In genomic region chr4:147182041-147182440, GRCh38 we compare ENCODE assay signal across 21 cellular contexts.
DNase-seq lines count a peak whose midpoint lies in the region; FAIRE-seq and TF ChIP-seq lines count a peak whose summit lies in the region.
"Had no signal": no experiment of that assay in that cellular context is flagged by ENCODE, and none has a peak within 500 bp of the region (broad histone marks: within the 10 kb centered on the region; RNA-seq: fewer than 3 reads in every experiment).

No MANE protein-coding gene starts in this region.

- no peak overlapping the region for H3K27ac Mint-ChIP-seq in MCF 10A (ENCODE audit: low read depth, unreplicated experiment)
- H3K27ac Mint-ChIP-seq in astrocyte (ENCODE audit: unreplicated experiment): peak overlapping the region; percentile 3
- H3K27ac Mint-ChIP-seq in nephron progenitor cell: peak overlapping the region; percentile 10

- H3K4me1 Mint-ChIP-seq in MCF 10A (ENCODE audit: insufficient read depth, unreplicated experiment): no peaks in the 10 kb centered on the region
- peaks cover 12% of the 10 kb centered on the region for H3K4me1 Mint-ChIP-seq in astrocyte (ENCODE audit: low read depth, unreplicated experiment)
- peaks cover 25% of the 10 kb centered on the region for H3K4me1 Mint-ChIP-seq in nephron progenitor cell
- H3K4me1 Mint-ChIP-seq: CD14-positive monocyte had no signal

- H4K20me1 ChIP-seq in mammary epithelial cell (ENCODE audit: insufficient read depth, low read length) (no peaks in the 10 kb centered on the region), astrocyte (ENCODE audit: insufficient read depth, low read length) (no peaks in the 10 kb centered on the region)

- H3K27me3 ChIP-seq in mammary epithelial cell (ENCODE audit: insufficient read depth, low read length) (no peaks in the 10 kb centered on the region), astrocyte (ENCODE audit: insufficient read depth, low read length) (no peaks in the 10 kb centered on the region), H7 (ENCODE audit: control insufficient read depth, insufficient read depth, low read length) (no peaks in the 10 kb centered on the region)
- H3K27me3 ChIP-seq: SJSA1 had no signal

- H3K27ac ChIP-seq in mammary epithelial cell (ENCODE audit: insufficient read depth, low read depth, low read length): no peak overlapping the region
- no peak overlapping the region for H3K27ac ChIP-seq in astrocyte (ENCODE audit: low read depth, low read length)
- H3K27ac ChIP-seq: 22Rv1, SJSA1 had no signal

- no peak overlapping the region for H3K9ac ChIP-seq in mammary epithelial cell (ENCODE audit: insufficient read depth, low read length)
- no peak overlapping the region for H3K9ac ChIP-seq in astrocyte (ENCODE audit: low read length)

- no peaks in the 10 kb centered on the region for H3K36me3 Mint-ChIP-seq in MCF 10A (ENCODE audit: insufficient read depth, unreplicated experiment)
- H3K36me3 Mint-ChIP-seq in astrocyte (ENCODE audit: low read depth, unreplicated experiment): no peaks in the 10 kb centered on the region
- H3K36me3 Mint-ChIP-seq in nephron progenitor cell (ENCODE audit: low read depth): no peaks in the 10 kb centered on the region
- H3K36me3 Mint-ChIP-seq: CD14-positive monocyte had no signal

- CTCF ChIA-PET in mammary epithelial cell (lab: Charles Lee; ENCODE audit: low non-redundant PET) (no interaction called here), MCF 10A (lab: Yijun Ruan, JAX) (no interaction called here)

- H3K27me3 Mint-ChIP-seq in MCF 10A (ENCODE audit: insufficient read depth, unreplicated experiment) (no peaks in the 10 kb centered on the region), astrocyte (ENCODE audit: low read depth, unreplicated experiment) (no peaks in the 10 kb centered on the region), nephron progenitor cell (ENCODE audit: low read depth, poor library complexity) (no peaks in the 10 kb centered on the region)

- no peak for TF ChIP-seq CTCF in mammary epithelial cell (conservative IDR thresholded peaks at IDR 0.05 in 1 of 2, IDR thresholded peaks at IDR 0.05 in 1 of 2; ENCODE audit: extremely low read depth in 1 of 2, insufficient read depth in 1 of 2, low read depth in 1 of 2, low read length in 2 of 2)
- TF ChIP-seq CTCF in MCF 10A (IDR thresholded peaks at IDR 0.05; ENCODE audit: unreplicated experiment): no peak
- no peak for TF ChIP-seq CTCF in astrocyte (IDR thresholded peaks at IDR 0.05; ENCODE audit: insufficient read depth, low read depth, low read length)
- TF ChIP-seq CTCF in nephron progenitor cell (IDR thresholded peaks at IDR 0.05): no peak

- 100% methylated on average over 2 of the region's 2 CpGs for WGBS in mammary epithelial cell (ENCODE audit: low coverage, missing lambda C conversion rate)

- H3K4me2 ChIP-seq in mammary epithelial cell (ENCODE audit: insufficient read depth, low read depth, low read length) (no peak overlapping the region), astrocyte (ENCODE audit: low read length) (no peak overlapping the region)

- H3K9me3 ChIP-seq in mammary epithelial cell (replicated peaks; ENCODE audit: insufficient read depth, low read length) (no peaks in the 10 kb centered on the region), astrocyte (ENCODE audit: insufficient read depth, low read depth, low read length) (no peaks in the 10 kb centered on the region)
- H3K9me3 ChIP-seq: SJSA1 had no signal

- peak overlapping the region; percentile 5 for H2AFZ ChIP-seq in mammary epithelial cell (ENCODE audit: low read depth, low read length)
- peak overlapping the region; percentile 27 for H2AFZ ChIP-seq in astrocyte (ENCODE audit: low read depth, low read length)

- dilution Hi-C loops in mammary epithelial cell (cut with HindIII; ENCODE audit: low sequenced_read_pairs): no loop called here

- H3K36me3 ChIP-seq in mammary epithelial cell (ENCODE audit: insufficient read depth, low read length) (no peaks in the 10 kb centered on the region), astrocyte (ENCODE audit: insufficient read depth, low read length) (no peaks in the 10 kb centered on the region), H7 (replicated peaks; ENCODE audit: control insufficient read depth, insufficient read depth, low read length) (no peaks in the 10 kb centered on the region)
- H3K36me3 ChIP-seq: SJSA1 had no signal

- H3K79me2 ChIP-seq in mammary epithelial cell (ENCODE audit: insufficient read depth, low read length) (no peaks in the 10 kb centered on the region), astrocyte (ENCODE audit: insufficient read depth, low read length) (no peaks in the 10 kb centered on the region)

- H3K4me3 Mint-ChIP-seq in MCF 10A (ENCODE audit: unreplicated experiment) (no peak overlapping the region), astrocyte (ENCODE audit: unreplicated experiment) (no peak overlapping the region), nephron progenitor cell (no peak overlapping the region)
- H3K4me3 Mint-ChIP-seq: CD14-positive monocyte had no signal

- no peak for FAIRE-seq in astrocyte (lab: Jason Lieb, UNC)
- FAIRE-seq: GM12878, HepG2 had no signal

- POLR2A ChIA-PET in MCF 10A (lab: Yijun Ruan, JAX): no interaction called here

- H3K4me1 ChIP-seq in mammary epithelial cell (ENCODE audit: insufficient read depth, low read length) (no peaks in the 10 kb centered on the region), astrocyte (ENCODE audit: insufficient read depth, low read length) (no peaks in the 10 kb centered on the region)
- H3K4me1 ChIP-seq: SJSA1 had no signal

- H3K4me3 ChIP-seq in mammary epithelial cell (replicated peaks in 1 of 3; ENCODE audit: insufficient read depth in 1 of 3, low read depth in 2 of 3, low read length in 3 of 3) (no peak overlapping the region), astrocyte (ENCODE audit: insufficient read depth, low read depth, low read length) (no peak overlapping the region), H7 (ENCODE audit: insufficient read depth, low read depth, low read length) (no peak overlapping the region)
- H3K4me3 ChIP-seq: GM12878, SJSA1 had no signal

- BruUV-seq in mammary epithelial cell (replicated peaks; lab: Mats Ljungman, UMichigan) (no TSS peak), MCF 10A (replicated peaks; lab: Mats Ljungman, UMichigan) (no TSS peak)

- in situ Hi-C loops in mammary epithelial cell (cut with MboI; ENCODE audit: low sequenced_read_pairs in 2 of 2): no loop called here

- intact Hi-C loops in mammary epithelial cell (cut with micrococcal nuclease) (no loop called here), MCF 10A (cut with micrococcal nuclease) (no loop called here)

- peaks cover 23% of the 10 kb centered on the region for H3K9me3 Mint-ChIP-seq in MCF 10A (ENCODE audit: unreplicated experiment)
- peaks cover 5% of the 10 kb centered on the region for H3K9me3 Mint-ChIP-seq in astrocyte (ENCODE audit: unreplicated experiment)
- peaks cover 28% of the 10 kb centered on the region for H3K9me3 Mint-ChIP-seq in nephron progenitor cell

- DNase-seq in mammary epithelial cell: no peak
- DNase-seq in MCF 10A (ENCODE audit: unreplicated experiment): no peak
- no peak for DNase-seq in astrocyte (ENCODE audit: low read depth)
- DNase-seq in nephron progenitor cell: no peak
- peak; percentile 56 for DNase-seq in renal cortical epithelial cell (ENCODE audit: low read depth)
- DNase-seq in activated CD8-positive, alpha-beta memory T cell treated with anti-CD3 and anti-CD28 coated beads, Interleukin-2, amount 50 U/mL, for 48 hours: no peak
- DNase-seq in H7: no peak
- DNase-seq in putamen (ENCODE audit: low spot score): no peak
- DNase-seq: COR-L47, DMS 273 treated with DMSO at 0.1 percent for 48 hours, DND-41, GF-D8, KG1, NCI-H1417 treated with DMSO at 0.1 percent for 48 hours, NCI-H187 treated with DMSO at 0.1 percent for 48 hours, NCI-H526 had no signal
